ENCODE assay signal across 22 cellular contexts in genomic region chr11:88666364-88666763, GRCh38.
"Had no signal": no experiment of that assay in that cellular context is flagged by ENCODE, and none has a peak within 500 bp of the region (broad histone marks: within the 10 kb centered on the region; RNA-seq: fewer than 3 reads in every experiment).

No MANE protein-coding gene starts in this region.

- FAIRE-seq: HTR-8/SVneo, RCC 7860 had no signal

- H3K4me3 ChIP-seq: MG63, SJSA1, SK-N-MC had no signal

- H3K27ac ChIP-seq: HL-60, SJSA1, SK-N-MC had no signal

- H3K4me1 ChIP-seq: SJSA1 had no signal

- H3K9me3 ChIP-seq: MG63, SJSA1 had no signal

- DNase-seq: KBM-7, MG63, NCI-H1092 treated with DMSO at 0.1 percent for 48 hours, NCI-H1436 treated with DMSO at 0.1 percent for 48 hours, NCI-H1694, NCI-H187 treated with DMSO at 0.1 percent for 48 hours, NCI-H2029 treated with DMSO at 0.1 percent for 48 hours, NCI-H2171, NCI-H226, NCI-H446, NCI-H510A, NCI-H524 treated with DMSO at 0.1 percent for 48 hours, NCI-H69, NCI-H774, Right ventricle myocardium superior, RPMI8226, SIG-M5 had no signal

- H3K27me3 ChIP-seq: MG63, SJSA1 had no signal

- H3K36me3 ChIP-seq: MG63, SJSA1 had no signal
